8 cellular contexts compared by ENCODE assay signal in the genomic region with DNA sequence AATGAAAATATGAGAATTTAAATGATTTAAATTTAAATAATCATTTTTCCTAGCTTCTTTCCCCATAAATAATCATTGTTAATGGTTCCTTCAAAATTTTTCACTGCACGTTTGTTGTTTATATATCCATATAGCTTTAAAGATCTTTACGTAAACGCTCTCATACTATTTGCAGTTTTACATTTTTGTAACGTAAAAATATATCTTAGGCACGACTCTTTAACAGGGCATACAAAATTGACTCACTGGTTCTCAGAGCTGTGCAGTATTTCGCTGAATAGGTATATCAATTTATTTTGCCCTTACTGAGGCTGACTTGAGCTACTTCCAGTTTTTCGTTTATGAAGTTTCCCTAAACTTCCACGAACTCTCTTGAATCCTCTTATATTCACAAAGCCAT.
"Had no signal": no experiment of that assay in that cellular context is flagged by ENCODE, and none has a peak within 500 bp of the region (broad histone marks: within the 10 kb centered on the region; RNA-seq: fewer than 3 reads in every experiment).

No MANE protein-coding gene starts in this region.

- H3K4me3 ChIP-seq: GM12878 had no signal

- FAIRE-seq: G401.6, GM12878, GM12891, GM12892, GM18507, GM19239 had no signal

- DNase-seq: GDM1, GF-D8 had no signal

- ATAC-seq: GM12878 had no signal
